ENCODE assay signal across 1 cellular context in the genomic region with DNA sequence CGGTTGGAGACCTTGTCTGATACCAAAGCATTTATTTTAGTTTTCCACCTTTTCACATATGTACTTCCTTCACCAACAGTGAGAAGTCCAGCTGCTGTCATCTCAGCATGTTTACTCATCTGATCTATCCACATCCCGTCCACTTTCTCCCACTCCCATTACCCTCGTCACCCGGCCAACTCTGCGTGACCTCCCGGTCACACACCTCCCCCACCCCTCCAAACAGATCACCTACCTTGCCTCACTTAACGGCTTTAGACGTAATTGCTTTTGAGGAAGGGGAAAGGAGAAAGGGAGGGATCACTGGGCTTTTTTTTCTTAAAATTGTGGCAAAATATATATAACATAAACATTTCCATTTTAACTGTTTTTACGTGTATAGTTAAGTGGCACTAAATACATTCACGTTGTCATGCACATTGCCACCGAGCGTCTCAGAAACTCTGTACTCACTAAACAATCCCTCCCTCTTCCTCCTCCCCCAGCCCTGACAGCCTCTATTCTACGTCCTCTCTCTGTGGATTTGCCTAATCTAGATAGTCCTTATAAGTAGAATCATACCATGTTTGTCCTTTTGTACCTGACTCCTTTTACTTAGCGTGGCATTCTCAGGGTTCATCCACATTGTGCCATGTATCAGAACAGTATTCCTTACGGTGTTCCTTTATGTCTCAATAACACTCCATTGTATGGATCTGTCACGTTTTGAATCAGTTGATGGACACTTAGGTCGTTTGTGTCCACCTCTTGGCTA.
A peak's percentile ranks its signal among the peaks of the same experiment; 100 is the strongest.
TF ChIP-seq lines count a peak whose summit lies in the region.

No MANE protein-coding gene starts in this region.

TF ChIP-seq in K562, 482 proteins besides CTCF, POLR2A, EP300 and RAD21 (continued from another document and continues in another):
- TF ChIP-seq, protein P1, sequence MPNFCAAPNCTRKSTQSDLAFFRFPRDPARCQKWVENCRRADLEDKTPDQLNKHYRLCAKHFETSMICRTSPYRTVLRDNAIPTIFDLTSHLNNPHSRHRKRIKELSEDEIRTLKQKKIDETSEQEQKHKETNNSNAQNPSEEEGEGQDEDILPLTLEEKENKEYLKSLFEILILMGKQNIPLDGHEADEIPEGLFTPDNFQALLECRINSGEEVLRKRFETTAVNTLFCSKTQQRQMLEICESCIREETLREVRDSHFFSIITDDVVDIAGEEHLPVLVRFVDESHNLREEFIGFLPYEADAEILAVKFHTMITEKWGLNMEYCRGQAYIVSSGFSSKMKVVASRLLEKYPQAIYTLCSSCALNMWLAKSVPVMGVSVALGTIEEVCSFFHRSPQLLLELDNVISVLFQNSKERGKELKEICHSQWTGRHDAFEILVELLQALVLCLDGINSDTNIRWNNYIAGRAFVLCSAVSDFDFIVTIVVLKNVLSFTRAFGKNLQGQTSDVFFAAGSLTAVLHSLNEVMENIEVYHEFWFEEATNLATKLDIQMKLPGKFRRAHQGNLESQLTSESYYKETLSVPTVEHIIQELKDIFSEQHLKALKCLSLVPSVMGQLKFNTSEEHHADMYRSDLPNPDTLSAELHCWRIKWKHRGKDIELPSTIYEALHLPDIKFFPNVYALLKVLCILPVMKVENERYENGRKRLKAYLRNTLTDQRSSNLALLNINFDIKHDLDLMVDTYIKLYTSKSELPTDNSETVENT (CRISPR knock-in tag; IDR thresholded peaks at IDR 0.05), result no peak
- TF ChIP-seq, protein P2, sequence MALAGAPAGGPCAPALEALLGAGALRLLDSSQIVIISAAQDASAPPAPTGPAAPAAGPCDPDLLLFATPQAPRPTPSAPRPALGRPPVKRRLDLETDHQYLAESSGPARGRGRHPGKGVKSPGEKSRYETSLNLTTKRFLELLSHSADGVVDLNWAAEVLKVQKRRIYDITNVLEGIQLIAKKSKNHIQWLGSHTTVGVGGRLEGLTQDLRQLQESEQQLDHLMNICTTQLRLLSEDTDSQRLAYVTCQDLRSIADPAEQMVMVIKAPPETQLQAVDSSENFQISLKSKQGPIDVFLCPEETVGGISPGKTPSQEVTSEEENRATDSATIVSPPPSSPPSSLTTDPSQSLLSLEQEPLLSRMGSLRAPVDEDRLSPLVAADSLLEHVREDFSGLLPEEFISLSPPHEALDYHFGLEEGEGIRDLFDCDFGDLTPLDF (CRISPR knock-in tag; IDR thresholded peaks at IDR 0.05), result no peak
- TF ChIP-seq CC2D1A (IDR thresholded peaks at IDR 0.05), result no peak
- TF ChIP-seq BHLHE40 (IDR thresholded peaks at IDR 0.05; ENCODE audit: low read length), result peak; percentile 30; the same call in 1 of the 2 replicates
- no peak for TF ChIP-seq EP400 (IDR thresholded peaks at IDR 0.05)
- TF ChIP-seq ZNF324 (CRISPR knock-in tag; IDR thresholded peaks at IDR 0.05), result no peak
- TF ChIP-seq, protein P3, sequence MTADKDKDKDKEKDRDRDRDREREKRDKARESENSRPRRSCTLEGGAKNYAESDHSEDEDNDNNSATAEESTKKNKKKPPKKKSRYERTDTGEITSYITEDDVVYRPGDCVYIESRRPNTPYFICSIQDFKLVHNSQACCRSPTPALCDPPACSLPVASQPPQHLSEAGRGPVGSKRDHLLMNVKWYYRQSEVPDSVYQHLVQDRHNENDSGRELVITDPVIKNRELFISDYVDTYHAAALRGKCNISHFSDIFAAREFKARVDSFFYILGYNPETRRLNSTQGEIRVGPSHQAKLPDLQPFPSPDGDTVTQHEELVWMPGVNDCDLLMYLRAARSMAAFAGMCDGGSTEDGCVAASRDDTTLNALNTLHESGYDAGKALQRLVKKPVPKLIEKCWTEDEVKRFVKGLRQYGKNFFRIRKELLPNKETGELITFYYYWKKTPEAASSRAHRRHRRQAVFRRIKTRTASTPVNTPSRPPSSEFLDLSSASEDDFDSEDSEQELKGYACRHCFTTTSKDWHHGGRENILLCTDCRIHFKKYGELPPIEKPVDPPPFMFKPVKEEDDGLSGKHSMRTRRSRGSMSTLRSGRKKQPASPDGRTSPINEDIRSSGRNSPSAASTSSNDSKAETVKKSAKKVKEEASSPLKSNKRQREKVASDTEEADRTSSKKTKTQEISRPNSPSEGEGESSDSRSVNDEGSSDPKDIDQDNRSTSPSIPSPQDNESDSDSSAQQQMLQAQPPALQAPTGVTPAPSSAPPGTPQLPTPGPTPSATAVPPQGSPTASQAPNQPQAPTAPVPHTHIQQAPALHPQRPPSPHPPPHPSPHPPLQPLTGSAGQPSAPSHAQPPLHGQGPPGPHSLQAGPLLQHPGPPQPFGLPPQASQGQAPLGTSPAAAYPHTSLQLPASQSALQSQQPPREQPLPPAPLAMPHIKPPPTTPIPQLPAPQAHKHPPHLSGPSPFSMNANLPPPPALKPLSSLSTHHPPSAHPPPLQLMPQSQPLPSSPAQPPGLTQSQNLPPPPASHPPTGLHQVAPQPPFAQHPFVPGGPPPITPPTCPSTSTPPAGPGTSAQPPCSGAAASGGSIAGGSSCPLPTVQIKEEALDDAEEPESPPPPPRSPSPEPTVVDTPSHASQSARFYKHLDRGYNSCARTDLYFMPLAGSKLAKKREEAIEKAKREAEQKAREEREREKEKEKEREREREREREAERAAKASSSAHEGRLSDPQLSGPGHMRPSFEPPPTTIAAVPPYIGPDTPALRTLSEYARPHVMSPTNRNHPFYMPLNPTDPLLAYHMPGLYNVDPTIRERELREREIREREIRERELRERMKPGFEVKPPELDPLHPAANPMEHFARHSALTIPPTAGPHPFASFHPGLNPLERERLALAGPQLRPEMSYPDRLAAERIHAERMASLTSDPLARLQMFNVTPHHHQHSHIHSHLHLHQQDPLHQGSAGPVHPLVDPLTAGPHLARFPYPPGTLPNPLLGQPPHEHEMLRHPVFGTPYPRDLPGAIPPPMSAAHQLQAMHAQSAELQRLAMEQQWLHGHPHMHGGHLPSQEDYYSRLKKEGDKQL (CRISPR knock-in tag; IDR thresholded peaks at IDR 0.05; ENCODE audit: borderline replicate concordance), result no peak
- no peak for TF ChIP-seq FOXP1 (CRISPR knock-in tag; IDR thresholded peaks at IDR 0.05)
- TF ChIP-seq, protein P4, sequence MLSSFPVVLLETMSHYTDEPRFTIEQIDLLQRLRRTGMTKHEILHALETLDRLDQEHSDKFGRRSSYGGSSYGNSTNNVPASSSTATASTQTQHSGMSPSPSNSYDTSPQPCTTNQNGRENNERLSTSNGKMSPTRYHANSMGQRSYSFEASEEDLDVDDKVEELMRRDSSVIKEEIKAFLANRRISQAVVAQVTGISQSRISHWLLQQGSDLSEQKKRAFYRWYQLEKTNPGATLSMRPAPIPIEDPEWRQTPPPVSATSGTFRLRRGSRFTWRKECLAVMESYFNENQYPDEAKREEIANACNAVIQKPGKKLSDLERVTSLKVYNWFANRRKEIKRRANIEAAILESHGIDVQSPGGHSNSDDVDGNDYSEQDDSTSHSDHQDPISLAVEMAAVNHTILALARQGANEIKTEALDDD (IDR thresholded peaks at IDR 0.05), result 0 out of 2 replicates have a peak, but pooled peaks have one; percentile 55
- 0 out of 2 replicates have a peak, but pooled peaks have one; percentile 32 for TF ChIP-seq L3MBTL2 (IDR thresholded peaks at IDR 0.05)
- TF ChIP-seq ZNF133 (CRISPR knock-in tag; IDR thresholded peaks at IDR 0.05), result no peak
- TF ChIP-seq, protein P5, sequence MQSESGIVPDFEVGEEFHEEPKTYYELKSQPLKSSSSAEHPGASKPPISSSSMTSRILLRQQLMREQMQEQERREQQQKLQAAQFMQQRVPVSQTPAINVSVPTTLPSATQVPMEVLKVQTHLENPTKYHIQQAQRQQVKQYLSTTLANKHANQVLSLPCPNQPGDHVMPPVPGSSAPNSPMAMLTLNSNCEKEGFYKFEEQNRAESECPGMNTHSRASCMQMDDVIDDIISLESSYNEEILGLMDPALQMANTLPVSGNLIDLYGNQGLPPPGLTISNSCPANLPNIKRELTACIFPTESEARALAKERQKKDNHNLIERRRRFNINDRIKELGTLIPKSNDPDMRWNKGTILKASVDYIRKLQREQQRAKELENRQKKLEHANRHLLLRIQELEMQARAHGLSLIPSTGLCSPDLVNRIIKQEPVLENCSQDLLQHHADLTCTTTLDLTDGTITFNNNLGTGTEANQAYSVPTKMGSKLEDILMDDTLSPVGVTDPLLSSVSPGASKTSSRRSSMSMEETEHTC (IDR thresholded peaks at IDR 0.05), result no peak
- TF ChIP-seq, protein P6, sequence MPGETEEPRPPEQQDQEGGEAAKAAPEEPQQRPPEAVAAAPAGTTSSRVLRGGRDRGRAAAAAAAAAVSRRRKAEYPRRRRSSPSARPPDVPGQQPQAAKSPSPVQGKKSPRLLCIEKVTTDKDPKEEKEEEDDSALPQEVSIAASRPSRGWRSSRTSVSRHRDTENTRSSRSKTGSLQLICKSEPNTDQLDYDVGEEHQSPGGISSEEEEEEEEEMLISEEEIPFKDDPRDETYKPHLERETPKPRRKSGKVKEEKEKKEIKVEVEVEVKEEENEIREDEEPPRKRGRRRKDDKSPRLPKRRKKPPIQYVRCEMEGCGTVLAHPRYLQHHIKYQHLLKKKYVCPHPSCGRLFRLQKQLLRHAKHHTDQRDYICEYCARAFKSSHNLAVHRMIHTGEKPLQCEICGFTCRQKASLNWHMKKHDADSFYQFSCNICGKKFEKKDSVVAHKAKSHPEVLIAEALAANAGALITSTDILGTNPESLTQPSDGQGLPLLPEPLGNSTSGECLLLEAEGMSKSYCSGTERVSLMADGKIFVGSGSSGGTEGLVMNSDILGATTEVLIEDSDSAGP (CRISPR knock-in tag; IDR thresholded peaks at IDR 0.05), result no peak
- no peak for TF ChIP-seq ZNF561 (CRISPR knock-in tag; conservative IDR thresholded peaks at IDR 0.05)
- no peak for TF ChIP-seq MCM3 (IDR thresholded peaks at IDR 0.05)
- TF ChIP-seq ZBTB7A (IDR thresholded peaks at IDR 0.05; ENCODE audit: borderline replicate concordance, control insufficient read depth, low read depth, low read length), result 0 out of 2 replicates have a peak, but pooled peaks have one; percentile 36
- TF ChIP-seq ARID1B (IDR thresholded peaks at IDR 0.05), result peak; percentile 45; the same call in 1 of the 2 replicates
- TF ChIP-seq SMARCC2 (IDR thresholded peaks at IDR 0.05; ENCODE audit: low read depth), result no peak
- no peak for TF ChIP-seq CHD4 (IDR thresholded peaks at IDR 0.05; ENCODE audit: insufficient read depth, insufficient replicate concordance, low read depth, low read length, poor library complexity, severe bottlenecking)
- TF ChIP-seq, protein P7, sequence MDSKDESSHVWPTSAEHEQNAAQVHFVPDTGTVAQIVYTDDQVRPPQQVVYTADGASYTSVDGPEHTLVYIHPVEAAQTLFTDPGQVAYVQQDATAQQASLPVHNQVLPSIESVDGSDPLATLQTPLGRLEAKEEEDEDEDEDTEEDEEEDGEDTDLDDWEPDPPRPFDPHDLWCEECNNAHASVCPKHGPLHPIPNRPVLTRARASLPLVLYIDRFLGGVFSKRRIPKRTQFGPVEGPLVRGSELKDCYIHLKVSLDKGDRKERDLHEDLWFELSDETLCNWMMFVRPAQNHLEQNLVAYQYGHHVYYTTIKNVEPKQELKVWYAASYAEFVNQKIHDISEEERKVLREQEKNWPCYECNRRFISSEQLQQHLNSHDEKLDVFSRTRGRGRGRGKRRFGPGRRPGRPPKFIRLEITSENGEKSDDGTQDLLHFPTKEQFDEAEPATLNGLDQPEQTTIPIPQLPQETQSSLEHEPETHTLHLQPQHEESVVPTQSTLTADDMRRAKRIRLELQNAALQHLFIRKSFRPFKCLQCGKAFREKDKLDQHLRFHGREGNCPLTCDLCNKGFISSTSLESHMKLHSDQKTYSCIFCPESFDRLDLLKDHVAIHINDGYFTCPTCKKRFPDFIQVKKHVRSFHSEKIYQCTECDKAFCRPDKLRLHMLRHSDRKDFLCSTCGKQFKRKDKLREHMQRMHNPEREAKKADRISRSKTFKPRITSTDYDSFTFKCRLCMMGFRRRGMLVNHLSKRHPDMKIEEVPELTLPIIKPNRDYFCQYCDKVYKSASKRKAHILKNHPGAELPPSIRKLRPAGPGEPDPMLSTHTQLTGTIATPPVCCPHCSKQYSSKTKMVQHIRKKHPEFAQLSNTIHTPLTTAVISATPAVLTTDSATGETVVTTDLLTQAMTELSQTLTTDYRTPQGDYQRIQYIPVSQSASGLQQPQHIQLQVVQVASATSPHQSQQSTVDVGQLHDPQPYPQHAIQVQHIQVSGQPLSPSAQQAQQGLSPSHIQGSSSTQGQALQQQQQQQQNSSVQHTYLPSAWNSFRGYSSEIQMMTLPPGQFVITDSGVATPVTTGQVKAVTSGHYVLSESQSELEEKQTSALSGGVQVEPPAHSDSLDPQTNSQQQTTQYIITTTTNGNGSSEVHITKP (IDR thresholded peaks at IDR 0.05; ENCODE audit: partially characterized antibody), result peak; percentile 38
- no peak for TF ChIP-seq CBX2 (IDR thresholded peaks at IDR 0.05; ENCODE audit: insufficient read depth, low read length, poor library complexity, severe bottlenecking)
- TF ChIP-seq RBM22 (IDR thresholded peaks at IDR 0.05; ENCODE audit: low read depth, low read length, poor library complexity, severe bottlenecking), result no peak
- no peak for TF ChIP-seq NRF1 (conservative IDR thresholded peaks at IDR 0.05 in 1 of 2, IDR thresholded peaks at IDR 0.05 in 1 of 2)
- TF ChIP-seq, protein P8, sequence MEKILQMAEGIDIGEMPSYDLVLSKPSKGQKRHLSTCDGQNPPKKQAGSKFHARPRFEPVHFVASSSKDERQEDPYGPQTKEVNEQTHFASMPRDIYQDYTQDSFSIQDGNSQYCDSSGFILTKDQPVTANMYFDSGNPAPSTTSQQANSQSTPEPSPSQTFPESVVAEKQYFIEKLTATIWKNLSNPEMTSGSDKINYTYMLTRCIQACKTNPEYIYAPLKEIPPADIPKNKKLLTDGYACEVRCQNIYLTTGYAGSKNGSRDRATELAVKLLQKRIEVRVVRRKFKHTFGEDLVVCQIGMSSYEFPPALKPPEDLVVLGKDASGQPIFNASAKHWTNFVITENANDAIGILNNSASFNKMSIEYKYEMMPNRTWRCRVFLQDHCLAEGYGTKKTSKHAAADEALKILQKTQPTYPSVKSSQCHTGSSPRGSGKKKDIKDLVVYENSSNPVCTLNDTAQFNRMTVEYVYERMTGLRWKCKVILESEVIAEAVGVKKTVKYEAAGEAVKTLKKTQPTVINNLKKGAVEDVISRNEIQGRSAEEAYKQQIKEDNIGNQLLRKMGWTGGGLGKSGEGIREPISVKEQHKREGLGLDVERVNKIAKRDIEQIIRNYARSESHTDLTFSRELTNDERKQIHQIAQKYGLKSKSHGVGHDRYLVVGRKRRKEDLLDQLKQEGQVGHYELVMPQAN (IDR thresholded peaks at IDR 0.05; ENCODE audit: borderline replicate concordance), result no peak
- TF ChIP-seq MYNN (IDR thresholded peaks at IDR 0.05), result no peak
- no peak for TF ChIP-seq MYNN (CRISPR knock-in tag; IDR thresholded peaks at IDR 0.05)
- TF ChIP-seq, protein P9, sequence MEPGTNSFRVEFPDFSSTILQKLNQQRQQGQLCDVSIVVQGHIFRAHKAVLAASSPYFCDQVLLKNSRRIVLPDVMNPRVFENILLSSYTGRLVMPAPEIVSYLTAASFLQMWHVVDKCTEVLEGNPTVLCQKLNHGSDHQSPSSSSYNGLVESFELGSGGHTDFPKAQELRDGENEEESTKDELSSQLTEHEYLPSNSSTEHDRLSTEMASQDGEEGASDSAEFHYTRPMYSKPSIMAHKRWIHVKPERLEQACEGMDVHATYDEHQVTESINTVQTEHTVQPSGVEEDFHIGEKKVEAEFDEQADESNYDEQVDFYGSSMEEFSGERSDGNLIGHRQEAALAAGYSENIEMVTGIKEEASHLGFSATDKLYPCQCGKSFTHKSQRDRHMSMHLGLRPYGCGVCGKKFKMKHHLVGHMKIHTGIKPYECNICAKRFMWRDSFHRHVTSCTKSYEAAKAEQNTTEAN (CRISPR knock-in tag; IDR thresholded peaks at IDR 0.05), result no peak
- TF ChIP-seq PHTF2 (CRISPR knock-in tag; IDR thresholded peaks at IDR 0.05), result no peak
- no peak for TF ChIP-seq ZKSCAN8 (CRISPR knock-in tag; IDR thresholded peaks at IDR 0.05)
- TF ChIP-seq, protein P10, sequence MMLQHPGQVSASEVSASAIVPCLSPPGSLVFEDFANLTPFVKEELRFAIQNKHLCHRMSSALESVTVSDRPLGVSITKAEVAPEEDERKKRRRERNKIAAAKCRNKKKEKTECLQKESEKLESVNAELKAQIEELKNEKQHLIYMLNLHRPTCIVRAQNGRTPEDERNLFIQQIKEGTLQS (IDR thresholded peaks at IDR 0.05), result peak; percentile 27; the same call in 1 of the 2 replicates
- TF ChIP-seq, protein P10 (CRISPR knock-in tag; conservative IDR thresholded peaks at IDR 0.05), result no peak
